In genomic region chrX:110002300-110003166, GRCh38 we compare ENCODE assay signal across 8 cellular contexts. TPM values are rescaled to one million over a fixed set of nuclear protein-coding genes. Genes with fewer than 3 reads are reported as not detected.
DNase-seq lines count a peak whose midpoint lies in the region; ATAC-seq and TF ChIP-seq lines count a peak whose summit lies in the region.

TSS of gene TMEM164 (plus strand) at chrX:110003114. CDS start at chrX:110003775, 661 bp downstream.

- H3K36me3 Mint-ChIP-seq in T-cell (peaks cover 2% of the 10 kb centered on the region), progenitor cell of endocrine pancreas (ENCODE audit: insufficient read depth) (peaks cover 5% of the 10 kb centered on the region)

- peaks cover 36 to 42% (median 36%) of the 10 kb centered on the region in 3 donors for H3K4me1 Mint-ChIP-seq in T-cell
- peaks cover 35% of the 10 kb centered on the region for H3K4me1 Mint-ChIP-seq in progenitor cell of endocrine pancreas (ENCODE audit: low read depth)

- H3K9me3 Mint-ChIP-seq in T-cell (no peaks in the 10 kb centered on the region), progenitor cell of endocrine pancreas (ENCODE audit: low read depth) (no peaks in the 10 kb centered on the region)

- ATAC-seq in HG02610 (IDR thresholded peaks at IDR 0.05; ENCODE audit: unreplicated experiment) (peak; percentile 81), T-cell (replicated peaks in 1 of 4) (peak; percentile 82 to 86 (median 84)), left cardiac atrium (peak; percentile 95 to 96)

- CTCF ChIA-PET in T-cell (lab: Charles Lee), result interaction anchor here (0.6 to 0.8 kb wide), 3 partner anchors 11 to 517 kb away, joined by 3 to 9 read pairs (median 6); partner anchors contain the start of gene ACSL4 (in 1 of the 2)

- POLR2A ChIA-PET in T-cell (lab: Charles Lee), result interaction anchor here in 1 of 2 donors (0.7 kb wide), 1 partner anchor 10 kb away, joined by 3 read pairs; no protein-coding TSS in a partner anchor

- DNase-seq in NCI-H1105 (lab: John Stamatoyannopoulos, UW), result peak; percentile 68
- DNase-seq in T-cell, result peak; percentile 60 to 82 (median 72)
- peak; percentile 85 for DNase-seq in left cardiac atrium
- peak; percentile 70 for DNase-seq in progenitor cell of endocrine pancreas (ENCODE audit: low spot score, unreplicated experiment)
- DNase-seq in ureter (ENCODE audit: low spot score), result peak; percentile 86

- H3K4me3 Mint-ChIP-seq in T-cell (peak within 1 kb of the TSS; percentile 85 to 93 (median 86)), progenitor cell of endocrine pancreas (ENCODE audit: low read depth) (peak within 1 kb of the TSS; percentile 94)

- H3K27me3 Mint-ChIP-seq in T-cell, result peaks cover 0 to 7% of the 10 kb centered on the region in 2 donors
- no peaks in the 10 kb centered on the region for H3K27me3 Mint-ChIP-seq in progenitor cell of endocrine pancreas

- H3K27ac Mint-ChIP-seq in T-cell (peak within 1 kb of the TSS; percentile 91), progenitor cell of endocrine pancreas (peak within 1 kb of the TSS; percentile 91)

- TF ChIP-seq CTCF in GM12874 (IDR thresholded peaks at IDR 0.05; ENCODE audit: insufficient read depth, low read depth, low read length) (0 out of 2 replicates have a peak, but pooled peaks have one; percentile 7), progenitor cell of endocrine pancreas (IDR thresholded peaks at IDR 0.05; ENCODE audit: unreplicated experiment) (peak; percentile 33)

- peak within 1 kb of the TSS; percentile 55 for H3K27ac ChIP-seq in adipose tissue (ENCODE audit: low read depth, low read length)

- intact Hi-C loops in left cardiac atrium (cut with DNase I), result loop anchor here in 1 of 2 donors (2.0 to 10.0 kb wide), 2 partner anchors 76 to 142 kb away; no protein-coding TSS in a partner anchor

- WGBS in adipose tissue, 3 donors, result 0 to 16% (median 1%) methylated on average over 14 to 78 of the region's 83 CpGs

RNA-seq across cellular contexts. Expression of gene TMEM164, which starts in this region (rescaled TPM):
- total RNA-seq in T-cell, result 10 to 100 TPM; 16.9 to 20.6 (median 19.8) TPM
- polyA plus RNA-seq in adipose tissue, result 10 to 100 TPM; 11.5 to 29.3 (median 12.7) TPM
- total RNA-seq in left cardiac atrium, result 10 to 100 TPM; 31.8 to 35.2 TPM
- total RNA-seq in progenitor cell of endocrine pancreas, result 100 and 109 TPM in 2 replicates
- 25.5 TPM for total RNA-seq in ureter

Comparison
In these comparisons a context has a peak if more than half of its experiments do, and no peak if none do; other contexts are left out.
1. Peak in every context shown above with its lines: DNase-seq, ATAC-seq and H3K27ac ChIP-seq.